ENCODE assay signal across 1 cellular context in genomic region chr11:23112390-23112789, GRCh38.
TF ChIP-seq lines count a peak whose summit lies in the region.

No MANE protein-coding gene starts in this region.

TF ChIP-seq in GM23338, 12 proteins besides CTCF, POLR2A, EP300 and RAD21:
- TF ChIP-seq ZNF462 (CRISPR knock-in tag; IDR thresholded peaks at IDR 0.05): 0 out of 2 replicates have a peak, but pooled peaks have one; percentile 26
- no peak for TF ChIP-seq NANOG (IDR thresholded peaks at IDR 0.05; ENCODE audit: borderline replicate concordance)
TF ChIP-seq in GM23338: peak in this region for 1.
